Comparison of ENCODE assay signal across 17 cellular contexts in the genomic region with DNA sequence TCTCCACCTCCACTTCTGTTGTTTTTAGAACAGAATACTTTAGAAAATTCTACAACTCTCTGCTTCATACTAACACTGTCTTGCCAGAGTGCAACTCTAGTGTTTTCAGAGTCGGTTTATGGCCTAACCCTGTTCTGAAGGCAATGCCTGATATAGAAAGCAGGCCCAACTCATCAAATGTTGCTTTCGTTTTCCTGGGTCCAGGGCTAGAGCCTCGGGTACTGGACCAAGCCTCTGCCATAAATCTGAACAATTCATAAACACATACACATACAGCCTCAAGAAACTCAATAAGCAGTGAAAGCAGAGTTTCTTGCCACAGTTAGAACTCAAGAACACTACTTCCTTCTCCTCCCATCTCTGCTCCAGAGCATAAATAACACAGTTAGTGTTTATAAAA. TPM values are rescaled to one million over a fixed set of nuclear protein-coding genes. Genes with fewer than 3 reads are reported as not detected.
A peak's percentile ranks its signal among the peaks of the same experiment; 100 is the strongest.
DNase-seq lines count a peak whose midpoint lies in the region; ATAC-seq and TF ChIP-seq lines count a peak whose summit lies in the region.
"Had no signal": no experiment of that assay in that cellular context is flagged by ENCODE, and none has a peak within 500 bp of the region (broad histone marks: within the 10 kb centered on the region; RNA-seq: fewer than 3 reads in every experiment).

No MANE protein-coding gene starts in this region.

- peaks cover 36% of the 10 kb centered on the region for H3K4me1 Mint-ChIP-seq in dendritic cell treated with granulocyte-macrophage colony-stimulating factor and Interleukin-4, amounts not matched to agents 40 ng/mL and 50 ng/mL, for 4 days (ENCODE audit: low read depth)
- H3K4me1 Mint-ChIP-seq in stimulated activated effector memory CD8-positive, alpha-beta T cell treated with anti-CD3 and anti-CD28 coated beads, Interleukin-12 subunit alpha, Interleukin-12 subunit beta, amount 100 ng/mL, for 72 hours = no peaks in the 10 kb centered on the region

- peaks cover 29% of the 10 kb centered on the region for H3K4me1 ChIP-seq in muscle layer of colon (ENCODE audit: insufficient read depth, low read length)
- H3K4me1 ChIP-seq in body of pancreas = no peaks in the 10 kb centered on the region

- no peak overlapping the region for H3K4me3 Mint-ChIP-seq in dendritic cell treated with granulocyte-macrophage colony-stimulating factor and Interleukin-4, amounts not matched to agents 40 ng/mL and 50 ng/mL, for 4 days
- H3K4me3 Mint-ChIP-seq in stimulated activated effector memory CD8-positive, alpha-beta T cell treated with anti-CD3 and anti-CD28 coated beads, Interleukin-12 subunit alpha, Interleukin-12 subunit beta, amount 100 ng/mL, for 72 hours = no peak overlapping the region
- H3K4me3 Mint-ChIP-seq: CD4-positive, alpha-beta T cell; HFFc6 had no signal

- peaks cover 23% of the 10 kb centered on the region for H3K36me3 ChIP-seq in muscle layer of colon (ENCODE audit: insufficient read depth, low read length)
- H3K36me3 ChIP-seq in body of pancreas (replicated peaks in 1 of 2; ENCODE audit: insufficient read depth in 1 of 2, low read depth in 2 of 2) = peaks cover 0 to 5% of the 10 kb centered on the region in 2 donors

- H3K36me3 Mint-ChIP-seq in dendritic cell treated with granulocyte-macrophage colony-stimulating factor and Interleukin-4, amounts not matched to agents 40 ng/mL and 50 ng/mL, for 4 days (ENCODE audit: low read depth) = peaks cover 53% of the 10 kb centered on the region
- peaks cover 27% of the 10 kb centered on the region for H3K36me3 Mint-ChIP-seq in stimulated activated effector memory CD8-positive, alpha-beta T cell treated with anti-CD3 and anti-CD28 coated beads, Interleukin-12 subunit alpha, Interleukin-12 subunit beta, amount 100 ng/mL, for 72 hours

- DNase-seq in GM10266 (ENCODE audit: extremely low spot score) (peak; percentile 10), hepatic stellate cell (ENCODE audit: low spot score) (no peak), body of pancreas (no peak), iPS-NIHi7 (ENCODE audit: extremely low spot score) (no peak), cerebellar cortex (ENCODE audit: low spot score) (no peak)
- DNase-seq in stimulated activated effector memory CD8-positive, alpha-beta T cell treated with anti-CD3 and anti-CD28 coated beads, Interleukin-12 subunit alpha, Interleukin-12 subunit beta, amount 100 ng/mL, for 72 hours (ENCODE audit: low spot score in 2 of 2) = no peak
- DNase-seq: ACHN; Calu3; CD4-positive, alpha-beta T cell; DMS 273 treated with DMSO at 0.1 percent for 48 hours; HCEC 1CT; HFFc6 had no signal

- H3K27me3 ChIP-seq in muscle layer of colon (ENCODE audit: control insufficient read depth in 1 of 2, insufficient read depth in 2 of 2, low read length in 2 of 2) (no peaks in the 10 kb centered on the region), body of pancreas (no peaks in the 10 kb centered on the region)
- H3K27me3 ChIP-seq: BLaER1 treated with 17β-estradiol and CSF1 and Interleukin-3, amounts not matched to agents 10 nM and 100 nM had no signal

- H3K27ac Mint-ChIP-seq in dendritic cell treated with granulocyte-macrophage colony-stimulating factor and Interleukin-4, amounts not matched to agents 40 ng/mL and 50 ng/mL, for 4 days = peak overlapping the region; percentile 3
- H3K27ac Mint-ChIP-seq in stimulated activated effector memory CD8-positive, alpha-beta T cell treated with anti-CD3 and anti-CD28 coated beads, Interleukin-12 subunit alpha, Interleukin-12 subunit beta, amount 100 ng/mL, for 72 hours = peak overlapping the region; percentile 55
- H3K27ac Mint-ChIP-seq: CD4-positive, alpha-beta T cell; HFFc6 had no signal

- H3K27ac ChIP-seq in muscle layer of colon (ENCODE audit: low read depth, low read length) = peak overlapping the region; percentile 79
- no peak overlapping the region for H3K27ac ChIP-seq in body of pancreas
- H3K27ac ChIP-seq: HL-60 had no signal

- no peak for TF ChIP-seq POLR2A in body of pancreas (IDR thresholded peaks at IDR 0.05)

- H3K9ac ChIP-seq in muscle layer of colon (ENCODE audit: low read length) = no peak overlapping the region
- H3K9ac ChIP-seq: BLaER1 treated with 17β-estradiol and CSF1 and Interleukin-3, amounts not matched to agents 10 nM and 100 nM had no signal

- no peaks in the 10 kb centered on the region for H3K27me3 Mint-ChIP-seq in dendritic cell treated with granulocyte-macrophage colony-stimulating factor and Interleukin-4, amounts not matched to agents 40 ng/mL and 50 ng/mL, for 4 days
- H3K27me3 Mint-ChIP-seq: CD4-positive, alpha-beta T cell had no signal

- H3K4me3 ChIP-seq in muscle layer of colon (ENCODE audit: low read depth in 1 of 2, low read length in 2 of 2) (no peak overlapping the region), body of pancreas (no peak overlapping the region)
- H3K4me3 ChIP-seq: BLaER1 treated with 17β-estradiol and CSF1 and Interleukin-3, amounts not matched to agents 10 nM and 100 nM had no signal

- ATAC-seq in stimulated activated effector memory CD8-positive, alpha-beta T cell treated with anti-CD3 and anti-CD28 coated beads, Interleukin-12 subunit alpha, Interleukin-12 subunit beta, amount 100 ng/mL, for 72 hours = no peak
- ATAC-seq in body of pancreas = no peak

- intact Hi-C loops in dendritic cell treated with granulocyte-macrophage colony-stimulating factor and Interleukin-4, amounts not matched to agents 40 ng/mL and 50 ng/mL, for 4 days (cut with micrococcal nuclease) = no loop called here
- intact Hi-C loops in body of pancreas (cut with DNase I) = no loop called here

- WGBS in body of pancreas, 2 donors = 74 to 76% methylated on average over 3 of the region's 3 CpGs

- TF ChIP-seq CTCF in GM10266 (IDR thresholded peaks at IDR 0.05; ENCODE audit: control insufficient read depth, insufficient read depth, low read depth, missing control alignments) (no peak), body of pancreas (IDR thresholded peaks at IDR 0.05) (no peak)

- H3K9me3 ChIP-seq in muscle layer of colon (ENCODE audit: low read length) (no peaks in the 10 kb centered on the region), body of pancreas (no peaks in the 10 kb centered on the region)

- H3K9me3 Mint-ChIP-seq in dendritic cell treated with granulocyte-macrophage colony-stimulating factor and Interleukin-4, amounts not matched to agents 40 ng/mL and 50 ng/mL, for 4 days = no peaks in the 10 kb centered on the region
- H3K9me3 Mint-ChIP-seq in stimulated activated effector memory CD8-positive, alpha-beta T cell treated with anti-CD3 and anti-CD28 coated beads, Interleukin-12 subunit alpha, Interleukin-12 subunit beta, amount 100 ng/mL, for 72 hours = no peaks in the 10 kb centered on the region
- H3K9me3 Mint-ChIP-seq: CD4-positive, alpha-beta T cell; HFFc6 had no signal

RNA-seq across cellular contexts. Expression of a gene that starts 9.8 kb away (rescaled TPM):
- 10 to 100 TPM in 1 of 2 donors, 1 to 10 TPM in 1; 8.8 to 10.2 TPM for total RNA-seq in body of pancreas

RNA-seq across cellular contexts. Expression of a gene that starts 38.5 kb away (rescaled TPM):
- 1 to 10 TPM; 2.0 to 4.2 TPM for total RNA-seq in body of pancreas
- total RNA-seq: G401 had no signal
